ENCODE assay signal across 8 cellular contexts in the genomic region with DNA sequence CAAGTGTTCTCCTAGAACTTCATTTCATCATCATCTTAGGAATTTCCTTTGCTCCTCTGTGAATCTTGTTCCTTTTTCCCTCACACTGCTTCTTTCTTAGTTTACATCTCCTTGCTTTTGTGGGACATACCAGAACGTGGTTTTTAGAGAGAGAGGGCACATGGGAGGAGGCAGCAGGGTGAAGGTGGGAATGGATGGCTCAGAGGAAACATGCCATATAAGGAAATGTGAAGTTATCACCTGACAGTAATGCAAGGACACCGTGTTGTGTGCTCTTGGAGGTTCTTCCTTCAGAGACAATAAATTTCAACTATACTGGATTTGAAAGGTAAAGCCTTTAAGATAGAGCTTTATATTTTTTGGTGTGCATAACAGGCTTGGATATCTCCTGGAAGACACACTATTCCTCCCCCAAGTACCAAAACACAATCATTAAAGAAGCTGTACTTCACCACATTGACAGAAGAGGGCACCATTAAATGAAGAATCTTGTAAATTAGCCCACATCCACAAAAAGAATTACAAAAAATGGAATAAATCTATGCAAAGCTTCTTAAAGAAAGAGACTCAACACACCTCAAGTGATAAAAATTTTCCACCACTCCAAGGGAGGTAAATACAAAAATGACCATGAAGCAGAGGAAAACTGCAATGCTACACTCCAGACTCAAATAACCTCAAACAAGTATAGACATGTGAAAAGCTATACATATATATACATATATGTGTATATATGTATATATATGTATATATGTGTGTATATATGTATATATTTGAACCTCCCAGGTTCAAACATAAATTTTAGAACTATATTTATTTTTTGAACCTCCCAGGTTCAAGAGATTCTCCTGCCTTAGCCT.
DNase-seq lines count a peak whose midpoint lies in the region; ATAC-seq and TF ChIP-seq lines count a peak whose summit lies in the region.

No MANE protein-coding gene starts in this region.

- DNase-seq in AML-193 (lab: John Stamatoyannopoulos, UW), result peak; percentile 36 to 41
- peak; percentile 37 for DNase-seq in RKO (ENCODE audit: low spot score)
- DNase-seq in fibroblast of peridontal ligament (ENCODE audit: extremely low read depth), result peak; percentile 69
- no peak for DNase-seq in stimulated activated effector memory CD8-positive, alpha-beta T cell treated with anti-CD3 and anti-CD28 coated beads, Interleukin-12 subunit alpha, Interleukin-12 subunit beta, amount 100 ng/mL, for 72 hours (ENCODE audit: low spot score in 2 of 2)
- DNase-seq in stimulated activated CD4-positive, alpha-beta T cell treated with anti-CD3 and anti-CD28 coated beads, Interleukin-4, amount 100 ng/mL, for 1 hour, result no peak
- no peak for DNase-seq in stimulated activated naive CD4-positive, alpha-beta T cell treated with Interleukin-2 at 50 U/mL for 16 hours (lab: John Stamatoyannopoulos, UW)
- DNase-seq in stimulated activated CD4-positive, alpha-beta T cell treated with anti-CD3 and anti-CD28 coated beads, Interleukin-2, amount 100 ng/mL, for 48 hours, result no peak

- peak; percentile 26; the same call in 1 of the 2 replicates for TF ChIP-seq CTCF in GM12875 (IDR thresholded peaks at IDR 0.05; ENCODE audit: borderline replicate concordance, insufficient read depth, low read depth, low read length)

- no peaks in the 10 kb centered on the region for H3K4me1 Mint-ChIP-seq in stimulated activated effector memory CD8-positive, alpha-beta T cell treated with anti-CD3 and anti-CD28 coated beads, Interleukin-12 subunit alpha, Interleukin-12 subunit beta, amount 100 ng/mL, for 72 hours

- no peak overlapping the region for H3K27ac Mint-ChIP-seq in stimulated activated effector memory CD8-positive, alpha-beta T cell treated with anti-CD3 and anti-CD28 coated beads, Interleukin-12 subunit alpha, Interleukin-12 subunit beta, amount 100 ng/mL, for 72 hours

- no peaks in the 10 kb centered on the region for H3K36me3 Mint-ChIP-seq in stimulated activated effector memory CD8-positive, alpha-beta T cell treated with anti-CD3 and anti-CD28 coated beads, Interleukin-12 subunit alpha, Interleukin-12 subunit beta, amount 100 ng/mL, for 72 hours

- H3K4me3 Mint-ChIP-seq in stimulated activated effector memory CD8-positive, alpha-beta T cell treated with anti-CD3 and anti-CD28 coated beads, Interleukin-12 subunit alpha, Interleukin-12 subunit beta, amount 100 ng/mL, for 72 hours, result no peak overlapping the region

- H3K9me3 Mint-ChIP-seq in stimulated activated effector memory CD8-positive, alpha-beta T cell treated with anti-CD3 and anti-CD28 coated beads, Interleukin-12 subunit alpha, Interleukin-12 subunit beta, amount 100 ng/mL, for 72 hours, result no peaks in the 10 kb centered on the region

- ATAC-seq in stimulated activated effector memory CD8-positive, alpha-beta T cell treated with anti-CD3 and anti-CD28 coated beads, Interleukin-12 subunit alpha, Interleukin-12 subunit beta, amount 100 ng/mL, for 72 hours, result peak; percentile 39

- H3K4me3 ChIP-seq in GM12875 (ENCODE audit: low read depth, low read length), result no peak overlapping the region

Comparison
In these comparisons a context has a peak if more than half of its experiments do, and no peak if none do; other contexts are left out.
1. DNase-seq: peak in AML-193 (2 of 2), RKO (single experiment) and fibroblast of peridontal ligament (single experiment); none in stimulated activated effector memory CD8-positive, alpha-beta T cell treated with anti-CD3 and anti-CD28 coated beads, Interleukin-12 subunit alpha, Interleukin-12 subunit beta, amount 100 ng/mL, for 72 hours (0 of 2), stimulated activated CD4-positive, alpha-beta T cell treated with anti-CD3 and anti-CD28 coated beads, Interleukin-4, amount 100 ng/mL, for 1 hour (single experiment), stimulated activated naive CD4-positive, alpha-beta T cell treated with Interleukin-2 at 50 U/mL for 16 hours (single experiment) and stimulated activated CD4-positive, alpha-beta T cell treated with anti-CD3 and anti-CD28 coated beads, Interleukin-2, amount 100 ng/mL, for 48 hours (0 of 2).